1 cellular context compared by ENCODE assay signal in genomic region chr17:43814714-43815113, GRCh38.
TF ChIP-seq lines count a peak whose summit lies in the region.

No MANE protein-coding gene starts in this region.

TF ChIP-seq in IMR-90, 13 proteins besides CTCF, POLR2A, EP300 and RAD21:
- TF ChIP-seq MAFK (IDR thresholded peaks at IDR 0.05; ENCODE audit: low read depth, low read length) (no peak), NFE2L2 (IDR thresholded peaks at IDR 0.05; ENCODE audit: low read depth, low read length) (no peak), RCOR1 (IDR thresholded peaks at IDR 0.05; ENCODE audit: insufficient replicate concordance, low read length) (no peak), CEBPB (IDR thresholded peaks at IDR 0.05; ENCODE audit: low read depth, low read length) (peak; percentile 75)
